Comparison of ENCODE assay signal across 7 cellular contexts in the genomic region with DNA sequence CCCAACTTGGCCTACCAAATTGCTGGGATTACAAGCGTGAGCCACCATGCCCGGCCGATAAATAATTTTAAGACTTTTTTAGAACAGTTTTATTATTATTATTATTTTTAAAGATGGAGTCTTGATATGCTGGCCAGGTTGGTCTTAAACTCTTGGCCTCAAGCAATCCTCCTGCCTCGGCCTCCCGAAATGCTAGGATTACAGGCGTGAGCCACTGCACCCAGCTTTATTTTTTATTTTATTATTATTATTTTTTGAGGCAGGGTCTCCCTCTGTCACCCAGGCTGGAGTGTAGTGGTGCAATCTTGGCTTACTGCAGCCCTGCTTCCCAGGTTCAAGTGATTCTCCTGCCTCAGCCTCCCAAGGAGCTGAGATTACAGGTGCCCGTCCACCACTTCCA. TPM values are rescaled to one million over a fixed set of nuclear protein-coding genes. Genes with fewer than 3 reads are reported as not detected.
"Had no signal": no experiment of that assay in that cellular context is flagged by ENCODE, and none has a peak within 500 bp of the region (broad histone marks: within the 10 kb centered on the region; RNA-seq: fewer than 3 reads in every experiment).

No MANE protein-coding gene starts in this region.

RNA-seq across cellular contexts. Expression of a gene that starts 1.7 kb away (rescaled TPM):
- total RNA-seq: activated B cell treated with CpG ODN at 0.5 μM for 24 hours; activated CD4-positive, alpha-beta T cell treated with anti-CD3 and anti-CD28 coated beads, Interleukin-2, amount 10 ng/mL, durations not matched to agents 24 days and 14 days; activated CD8-positive, alpha-beta memory T cell treated with anti-CD3 and anti-CD28 coated beads for 36 hours; activated CD8-positive, alpha-beta T cell treated with anti-CD3 and anti-CD28 coated beads, Interleukin-2, amount 10 ng/mL, durations not matched to agents 7 days and 5 days; T-helper 17 cell; T-helper 2 cell treated with Interferon-gamma antibody and Interleukin-4, amounts not matched to agents 100 ng/mL and 5 ng/mL, for 36 hours; WTC11 had no signal

RNA-seq across cellular contexts. Expression of a gene that starts 27.3 kb away (rescaled TPM):
- total RNA-seq: activated B cell treated with CpG ODN at 0.5 μM for 24 hours had no signal
